ENCODE assay signal across 1 cellular context in the genomic region with DNA sequence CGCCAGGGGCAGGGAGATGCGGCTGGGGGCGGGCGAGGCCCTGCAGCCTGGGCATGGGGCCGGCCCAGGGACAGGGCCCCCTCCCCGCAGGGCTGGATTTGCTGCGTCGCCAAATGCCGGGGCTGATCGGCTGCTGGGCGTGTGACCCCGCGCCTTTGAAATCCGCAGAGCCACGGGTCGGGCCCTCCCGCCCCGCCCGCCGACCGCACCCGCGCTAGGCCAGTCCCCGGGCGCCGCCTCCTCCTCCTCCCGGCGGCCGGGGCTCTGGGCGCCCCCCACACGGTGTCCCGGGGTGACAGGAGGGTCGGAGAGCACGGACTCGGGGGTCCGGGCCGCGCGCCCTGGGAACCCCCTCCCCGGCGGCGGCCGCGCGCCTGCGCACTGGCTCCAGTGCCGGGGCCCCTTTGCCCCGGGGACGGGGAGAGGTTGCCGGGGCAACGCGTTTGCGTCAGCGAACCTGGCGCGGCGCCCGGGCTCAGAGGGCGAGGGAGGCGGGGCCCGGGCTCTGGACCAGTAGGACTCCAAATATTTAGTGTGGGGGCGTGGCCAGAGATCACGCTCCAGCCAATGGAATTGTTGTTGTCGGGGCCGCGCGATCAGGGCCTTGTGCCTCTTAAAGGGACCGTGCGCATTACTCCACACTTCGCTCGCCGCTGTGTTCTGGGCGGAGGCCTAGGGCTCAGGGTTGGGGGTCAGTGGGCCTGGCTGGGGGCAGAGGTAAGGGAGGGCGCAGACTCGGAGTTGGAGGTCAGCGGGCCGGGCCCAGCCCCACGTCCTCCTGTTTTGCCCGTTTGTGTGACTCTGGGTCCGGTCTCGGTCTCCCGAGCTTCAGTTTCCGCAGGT.
TF ChIP-seq lines count a peak whose summit lies in the region.

No MANE protein-coding gene starts in this region.

TF ChIP-seq in HEK293, 187 proteins besides CTCF, POLR2A, EP300 and RAD21 (continued from another document and continues in another):
- TF ChIP-seq ZNF518A (tag by site-specific recombination; conservative IDR thresholded peaks at IDR 0.05; ENCODE audit: low read depth) (no peak), ZNF324 (tag by site-specific recombination; IDR thresholded peaks at IDR 0.05) (peak; percentile 52; the same call in 1 of the 2 replicates), ZNF626 (tag by site-specific recombination; IDR thresholded peaks at IDR 0.05) (no peak), PRDM6 (tag by site-specific recombination; IDR thresholded peaks at IDR 0.05) (no peak), ZNF670 (tag by site-specific recombination; IDR thresholded peaks at IDR 0.05; ENCODE audit: low read depth) (no peak), ZNF157 (tag by site-specific recombination; IDR thresholded peaks at IDR 0.05) (no peak), KLF10 (tag by site-specific recombination; IDR thresholded peaks at IDR 0.05) (no peak; the same call in 1 of the 2 replicates), GLIS2 (tag by site-specific recombination; IDR thresholded peaks at IDR 0.05) (no peak; the same call in none of the 2 replicates), ZNF350 (tag by site-specific recombination; IDR thresholded peaks at IDR 0.05) (no peak), SALL2 (tag by site-specific recombination; IDR thresholded peaks at IDR 0.05; ENCODE audit: borderline replicate concordance) (no peak), ZBTB8A (tag by site-specific recombination; IDR thresholded peaks at IDR 0.05) (peak; percentile 89; the same call in 1 of the 2 replicates), ZNF473 (tag by site-specific recombination; IDR thresholded peaks at IDR 0.05) (no peak), ZNF274 (IDR thresholded peaks at IDR 0.05; ENCODE audit: low read length) (no peak), ZNF274 (tag by site-specific recombination; IDR thresholded peaks at IDR 0.05; ENCODE audit: borderline replicate concordance) (no peak), ZBTB48 (tag by site-specific recombination; IDR thresholded peaks at IDR 0.05) (peak; percentile 94), ZNF133 (tag by site-specific recombination; IDR thresholded peaks at IDR 0.05) (no peak), ZNF266 (tag by site-specific recombination; IDR thresholded peaks at IDR 0.05; ENCODE audit: low read depth) (no peak), ZEB2 (tag by site-specific recombination; IDR thresholded peaks at IDR 0.05) (peak; percentile 18; the same call in 1 of the 2 replicates), ELK4 (IDR thresholded peaks at IDR 0.05; ENCODE audit: borderline replicate concordance, low read depth, low read length) (no peak), KLF1 (tag by site-specific recombination; IDR thresholded peaks at IDR 0.05) (peak; percentile 54), YY2 (tag by site-specific recombination; IDR thresholded peaks at IDR 0.05) (no peak), ZNF248 (tag by site-specific recombination; IDR thresholded peaks at IDR 0.05) (no peak)
- TF ChIP-seq, protein P1, sequence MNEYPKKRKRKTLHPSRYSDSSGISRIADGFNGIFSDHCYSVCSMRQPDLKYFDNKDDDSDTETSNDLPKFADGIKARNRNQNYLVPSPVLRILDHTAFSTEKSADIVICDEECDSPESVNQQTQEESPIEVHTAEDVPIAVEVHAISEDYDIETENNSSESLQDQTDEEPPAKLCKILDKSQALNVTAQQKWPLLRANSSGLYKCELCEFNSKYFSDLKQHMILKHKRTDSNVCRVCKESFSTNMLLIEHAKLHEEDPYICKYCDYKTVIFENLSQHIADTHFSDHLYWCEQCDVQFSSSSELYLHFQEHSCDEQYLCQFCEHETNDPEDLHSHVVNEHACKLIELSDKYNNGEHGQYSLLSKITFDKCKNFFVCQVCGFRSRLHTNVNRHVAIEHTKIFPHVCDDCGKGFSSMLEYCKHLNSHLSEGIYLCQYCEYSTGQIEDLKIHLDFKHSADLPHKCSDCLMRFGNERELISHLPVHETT (tag by site-specific recombination; IDR thresholded peaks at IDR 0.05): no peak
- TF ChIP-seq, protein P2, sequence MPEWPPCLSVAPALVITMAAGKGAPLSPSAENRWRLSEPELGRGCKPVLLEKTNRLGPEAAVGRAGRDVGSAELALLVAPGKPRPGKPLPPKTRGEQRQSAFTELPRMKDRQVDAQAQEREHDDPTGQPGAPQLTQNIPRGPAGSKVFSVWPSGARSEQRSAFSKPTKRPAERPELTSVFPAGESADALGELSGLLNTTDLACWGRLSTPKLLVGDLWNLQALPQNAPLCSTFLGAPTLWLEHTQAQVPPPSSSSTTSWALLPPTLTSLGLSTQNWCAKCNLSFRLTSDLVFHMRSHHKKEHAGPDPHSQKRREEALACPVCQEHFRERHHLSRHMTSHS (tag by site-specific recombination; IDR thresholded peaks at IDR 0.05): no peak
- TF ChIP-seq, protein P3, sequence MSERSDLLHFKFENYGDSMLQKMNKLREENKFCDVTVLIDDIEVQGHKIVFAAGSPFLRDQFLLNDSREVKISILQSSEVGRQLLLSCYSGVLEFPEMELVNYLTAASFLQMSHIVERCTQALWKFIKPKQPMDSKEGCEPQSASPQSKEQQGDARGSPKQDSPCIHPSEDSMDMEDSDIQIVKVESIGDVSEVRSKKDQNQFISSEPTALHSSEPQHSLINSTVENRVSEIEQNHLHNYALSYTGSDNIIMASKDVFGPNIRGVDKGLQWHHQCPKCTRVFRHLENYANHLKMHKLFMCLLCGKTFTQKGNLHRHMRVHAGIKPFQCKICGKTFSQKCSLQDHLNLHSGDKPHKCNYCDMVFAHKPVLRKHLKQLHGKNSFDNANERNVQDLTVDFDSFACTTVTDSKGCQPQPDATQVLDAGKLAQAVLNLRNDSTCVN (tag by site-specific recombination; optimal IDR thresholded peaks at IDR 0.05): peak; percentile 79
- TF ChIP-seq, protein P4, sequence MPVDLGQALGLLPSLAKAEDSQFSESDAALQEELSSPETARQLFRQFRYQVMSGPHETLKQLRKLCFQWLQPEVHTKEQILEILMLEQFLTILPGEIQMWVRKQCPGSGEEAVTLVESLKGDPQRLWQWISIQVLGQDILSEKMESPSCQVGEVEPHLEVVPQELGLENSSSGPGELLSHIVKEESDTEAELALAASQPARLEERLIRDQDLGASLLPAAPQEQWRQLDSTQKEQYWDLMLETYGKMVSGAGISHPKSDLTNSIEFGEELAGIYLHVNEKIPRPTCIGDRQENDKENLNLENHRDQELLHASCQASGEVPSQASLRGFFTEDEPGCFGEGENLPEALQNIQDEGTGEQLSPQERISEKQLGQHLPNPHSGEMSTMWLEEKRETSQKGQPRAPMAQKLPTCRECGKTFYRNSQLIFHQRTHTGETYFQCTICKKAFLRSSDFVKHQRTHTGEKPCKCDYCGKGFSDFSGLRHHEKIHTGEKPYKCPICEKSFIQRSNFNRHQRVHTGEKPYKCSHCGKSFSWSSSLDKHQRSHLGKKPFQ (tag by site-specific recombination; IDR thresholded peaks at IDR 0.05): no peak
- TF ChIP-seq, protein P5, sequence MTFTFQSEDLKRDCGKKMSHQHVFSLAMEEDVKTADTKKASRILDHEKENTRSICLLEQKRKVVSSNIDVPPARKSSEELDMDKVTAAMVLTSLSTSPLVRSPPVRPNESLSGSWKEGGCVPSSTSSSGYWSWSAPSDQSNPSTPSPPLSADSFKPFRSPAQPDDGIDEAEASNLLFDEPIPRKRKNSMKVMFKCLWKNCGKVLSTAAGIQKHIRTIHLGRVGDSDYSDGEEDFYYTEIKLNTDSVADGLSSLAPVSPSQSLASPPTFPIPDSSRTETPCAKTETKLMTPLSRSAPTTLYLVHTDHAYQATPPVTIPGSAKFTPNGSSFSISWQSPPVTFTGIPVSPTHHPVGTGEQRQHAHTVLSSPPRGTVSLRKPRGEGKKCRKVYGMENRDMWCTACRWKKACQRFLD (tag by site-specific recombination; IDR thresholded peaks at IDR 0.05): no peak
- TF ChIP-seq, protein P6, sequence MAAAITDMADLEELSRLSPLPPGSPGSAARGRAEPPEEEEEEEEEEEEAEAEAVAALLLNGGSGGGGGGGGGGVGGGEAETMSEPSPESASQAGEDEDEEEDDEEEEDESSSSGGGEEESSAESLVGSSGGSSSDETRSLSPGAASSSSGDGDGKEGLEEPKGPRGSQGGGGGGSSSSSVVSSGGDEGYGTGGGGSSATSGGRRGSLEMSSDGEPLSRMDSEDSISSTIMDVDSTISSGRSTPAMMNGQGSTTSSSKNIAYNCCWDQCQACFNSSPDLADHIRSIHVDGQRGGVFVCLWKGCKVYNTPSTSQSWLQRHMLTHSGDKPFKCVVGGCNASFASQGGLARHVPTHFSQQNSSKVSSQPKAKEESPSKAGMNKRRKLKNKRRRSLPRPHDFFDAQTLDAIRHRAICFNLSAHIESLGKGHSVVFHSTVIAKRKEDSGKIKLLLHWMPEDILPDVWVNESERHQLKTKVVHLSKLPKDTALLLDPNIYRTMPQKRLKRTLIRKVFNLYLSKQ (tag by site-specific recombination; IDR thresholded peaks at IDR 0.05; ENCODE audit: borderline replicate concordance): no peak
- TF ChIP-seq, protein P7, sequence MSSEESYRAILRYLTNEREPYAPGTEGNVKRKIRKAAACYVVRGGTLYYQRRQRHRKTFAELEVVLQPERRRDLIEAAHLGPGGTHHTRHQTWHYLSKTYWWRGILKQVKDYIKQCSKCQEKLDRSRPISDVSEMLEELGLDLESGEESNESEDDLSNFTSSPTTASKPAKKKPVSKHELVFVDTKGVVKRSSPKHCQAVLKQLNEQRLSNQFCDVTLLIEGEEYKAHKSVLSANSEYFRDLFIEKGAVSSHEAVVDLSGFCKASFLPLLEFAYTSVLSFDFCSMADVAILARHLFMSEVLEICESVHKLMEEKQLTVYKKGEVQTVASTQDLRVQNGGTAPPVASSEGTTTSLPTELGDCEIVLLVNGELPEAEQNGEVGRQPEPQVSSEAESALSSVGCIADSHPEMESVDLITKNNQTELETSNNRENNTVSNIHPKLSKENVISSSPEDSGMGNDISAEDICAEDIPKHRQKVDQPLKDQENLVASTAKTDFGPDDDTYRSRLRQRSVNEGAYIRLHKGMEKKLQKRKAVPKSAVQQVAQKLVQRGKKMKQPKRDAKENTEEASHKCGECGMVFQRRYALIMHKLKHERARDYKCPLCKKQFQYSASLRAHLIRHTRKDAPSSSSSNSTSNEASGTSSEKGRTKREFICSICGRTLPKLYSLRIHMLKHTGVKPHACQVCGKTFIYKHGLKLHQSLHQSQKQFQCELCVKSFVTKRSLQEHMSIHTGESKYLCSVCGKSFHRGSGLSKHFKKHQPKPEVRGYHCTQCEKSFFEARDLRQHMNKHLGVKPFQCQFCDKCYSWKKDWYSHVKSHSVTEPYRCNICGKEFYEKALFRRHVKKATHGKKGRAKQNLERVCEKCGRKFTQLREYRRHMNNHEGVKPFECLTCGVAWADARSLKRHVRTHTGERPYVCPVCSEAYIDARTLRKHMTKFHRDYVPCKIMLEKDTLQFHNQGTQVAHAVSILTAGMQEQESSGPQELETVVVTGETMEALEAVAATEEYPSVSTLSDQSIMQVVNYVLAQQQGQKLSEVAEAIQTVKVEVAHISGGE (tag by site-specific recombination; conservative IDR thresholded peaks at IDR 0.05; ENCODE audit: low read depth): 0 out of 2 replicates have a peak, but pooled peaks have one; percentile 14
